In the genomic region with DNA sequence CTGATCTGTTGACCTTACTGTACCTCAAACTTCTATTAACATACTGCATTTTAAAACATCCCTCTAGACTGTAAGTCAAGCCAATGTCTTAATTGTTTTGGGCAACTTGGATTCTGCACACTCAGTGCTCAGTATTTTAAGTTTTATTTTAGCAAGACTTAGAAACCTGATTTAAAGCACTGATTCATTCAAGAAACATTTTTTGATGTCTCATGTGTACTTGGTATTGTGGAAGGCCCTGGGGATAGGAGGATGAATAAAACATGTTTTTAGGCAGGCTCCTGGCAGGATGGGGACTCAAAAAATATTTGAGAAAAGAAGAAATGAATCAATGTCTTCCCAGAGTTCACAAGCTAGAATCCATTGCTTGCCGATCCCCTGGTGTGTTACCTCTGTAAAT, we compare ENCODE assay signal across 14 cellular contexts.
"Had no signal": no experiment of that assay in that cellular context is flagged by ENCODE, and none has a peak within 500 bp of the region (broad histone marks: within the 10 kb centered on the region; RNA-seq: fewer than 3 reads in every experiment).

No MANE protein-coding gene starts in this region.

- H3K27ac ChIP-seq: hepatocyte, right atrium auricular region, upper lobe of right lung had no signal

- DNase-seq: activated CD4-positive, alpha-beta T cell treated with anti-CD3 and anti-CD28 coated beads, Interleukin-2, amount 50 U/mL, for 4 hours; activated CD4-positive, CD25-positive, alpha-beta regulatory T cell treated with anti-CD3 and anti-CD28 coated beads, Interleukin-2, amount 50 U/mL, for 72 hours; activated CD8-positive, alpha-beta memory T cell treated with anti-CD3 and anti-CD28 coated beads, Interleukin-2, amount 10 ng/mL, durations not matched to agents 7 days and 5 days; activated gamma-delta T cell treated with Interleukin-2 at 50 U/mL for 16 hours; activated T-cell treated with anti-CD3 and anti-CD28 coated beads, Interleukin-2, amount 50 U/mL, for 48 hours; stimulated activated CD4-positive, alpha-beta T cell treated with anti-CD3 and anti-CD28 coated beads, Interleukin-12 subunit alpha, Interleukin-12 subunit beta, amount 100 ng/mL, for 4 hours; stimulated activated naive CD4-positive, alpha-beta T cell; SW 1271; upper lobe of right lung had no signal

- H3K36me3 Mint-ChIP-seq: activated CD8-positive, alpha-beta memory T cell treated with anti-CD3 and anti-CD28 coated beads, Interleukin-2, amount 10 ng/mL, durations not matched to agents 7 days and 5 days had no signal

- H3K4me2 ChIP-seq: hepatocyte had no signal

- H3K4me3 ChIP-seq: hepatocyte, right atrium auricular region, upper lobe of right lung had no signal

- ATAC-seq: activated CD8-positive, alpha-beta memory T cell treated with anti-CD3 and anti-CD28 coated beads, Interleukin-2, amount 10 ng/mL, durations not matched to agents 7 days and 5 days; upper lobe of right lung had no signal

- H3K36me3 ChIP-seq: right atrium auricular region, upper lobe of right lung had no signal

- FAIRE-seq: astrocyte, colon had no signal

- H3K9me3 ChIP-seq: right atrium auricular region, upper lobe of right lung had no signal

- H3K4me3 Mint-ChIP-seq: activated CD8-positive, alpha-beta memory T cell treated with anti-CD3 and anti-CD28 coated beads, Interleukin-2, amount 10 ng/mL, durations not matched to agents 7 days and 5 days; T-helper 2 cell treated with Interferon-gamma antibody and Interleukin-4, amounts not matched to agents 5 μg/mL and 100 μg/mL, for 36 hours had no signal

- H3K27ac Mint-ChIP-seq: activated CD8-positive, alpha-beta memory T cell treated with anti-CD3 and anti-CD28 coated beads, Interleukin-2, amount 10 ng/mL, durations not matched to agents 7 days and 5 days; T-helper 2 cell treated with Interferon-gamma antibody and Interleukin-4, amounts not matched to agents 5 μg/mL and 100 μg/mL, for 36 hours had no signal

- H3K9me3 Mint-ChIP-seq: T-helper 2 cell treated with Interferon-gamma antibody and Interleukin-4, amounts not matched to agents 5 μg/mL and 100 μg/mL, for 36 hours had no signal

- H2AFZ ChIP-seq: hepatocyte had no signal

- H3K4me1 ChIP-seq: upper lobe of right lung had no signal

- H3K79me2 ChIP-seq: hepatocyte had no signal
